8 cellular contexts compared by ENCODE assay signal in the genomic region with DNA sequence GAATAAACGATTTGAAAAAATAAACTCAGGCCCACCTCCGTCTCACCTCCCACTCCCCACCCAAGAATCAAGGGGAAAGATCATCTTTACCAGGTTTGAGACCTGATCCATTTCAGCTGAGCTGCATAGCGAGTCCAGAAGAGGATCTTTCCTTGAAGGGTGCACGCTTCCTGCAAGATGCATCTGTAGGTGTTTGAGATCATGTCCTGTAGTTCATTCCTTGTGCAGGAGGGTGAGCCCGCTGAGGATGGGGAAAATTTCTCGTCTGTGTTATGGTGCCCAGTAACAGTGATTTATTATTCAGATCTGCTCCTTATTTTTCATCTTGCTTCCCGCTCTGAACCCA. TPM values are rescaled to one million over a fixed set of nuclear protein-coding genes. Genes with fewer than 3 reads are reported as not detected.
DNase-seq lines count a peak whose midpoint lies in the region; ATAC-seq and TF ChIP-seq lines count a peak whose summit lies in the region.

No MANE protein-coding gene starts in this region.

- peaks cover 7% of the 10 kb centered on the region for H3K4me1 ChIP-seq in iPS DF 6.9 (ENCODE audit: control insufficient read depth, insufficient read depth, low read length)

- peaks cover 6% of the 10 kb centered on the region for H3K9me3 Mint-ChIP-seq in activated CD4-positive, alpha-beta T cell treated with anti-CD3 and anti-CD28 coated beads, Interleukin-2, amount 10 ng/mL, durations not matched to agents 24 days and 14 days
- H3K9me3 Mint-ChIP-seq in stimulated activated memory B cell treated with anti-CD40 and anti-IgM and Interleukin-4, amounts not matched to agents 10 μg/mL and 1 μg/mL and 100 μg/mL, for 72 hours, result no peaks in the 10 kb centered on the region

- H3K4me3 Mint-ChIP-seq in activated CD4-positive, alpha-beta T cell treated with anti-CD3 and anti-CD28 coated beads, Interleukin-2, amount 10 ng/mL, durations not matched to agents 24 days and 14 days, result peak overlapping the region; percentile 90
- peak overlapping the region; percentile 93 for H3K4me3 Mint-ChIP-seq in stimulated activated memory B cell treated with anti-CD40 and anti-IgM and Interleukin-4, amounts not matched to agents 10 μg/mL and 1 μg/mL and 100 μg/mL, for 72 hours

- intact Hi-C loops in activated CD4-positive, alpha-beta T cell treated with anti-CD3 and anti-CD28 coated beads, Interleukin-2, amount 10 ng/mL, durations not matched to agents 24 days and 14 days (cut with micrococcal nuclease), result loop anchor here (2.0 to 10.0 kb wide), 2 partner anchors 18 to 768 kb away; partner anchors contain the start of gene ATIC

- no peaks in the 10 kb centered on the region for H3K27me3 Mint-ChIP-seq in activated CD4-positive, alpha-beta T cell treated with anti-CD3 and anti-CD28 coated beads, Interleukin-2, amount 10 ng/mL, durations not matched to agents 24 days and 14 days
- H3K27me3 Mint-ChIP-seq in stimulated activated memory B cell treated with anti-CD40 and anti-IgM and Interleukin-4, amounts not matched to agents 10 μg/mL and 1 μg/mL and 100 μg/mL, for 72 hours, result no peaks in the 10 kb centered on the region

- H3K27ac Mint-ChIP-seq in activated CD4-positive, alpha-beta T cell treated with anti-CD3 and anti-CD28 coated beads, Interleukin-2, amount 10 ng/mL, durations not matched to agents 24 days and 14 days, result peak overlapping the region; percentile 78
- peak overlapping the region; percentile 85 for H3K27ac Mint-ChIP-seq in stimulated activated memory B cell treated with anti-CD40 and anti-IgM and Interleukin-4, amounts not matched to agents 10 μg/mL and 1 μg/mL and 100 μg/mL, for 72 hours

- ATAC-seq in stimulated activated memory B cell treated with anti-CD40 and anti-IgM and Interleukin-4, amounts not matched to agents 10 μg/mL and 1 μg/mL and 100 μg/mL, for 72 hours, result no peak

- no CpG with 5 or more reads among the region's 7 CpGs for WGBS in iPS DF 6.9 (ENCODE audit: insufficient coverage, insufficient read length)

- DNase-seq in activated CD4-positive, alpha-beta T cell treated with anti-CD3 and anti-CD28 coated beads, Interleukin-2, amount 10 ng/mL, durations not matched to agents 24 days and 14 days, result peak; percentile 68
- DNase-seq in activated CD4-positive, alpha-beta T cell treated with anti-CD3 and anti-CD28 coated beads for 4 hours, result no peak
- DNase-seq in iPS DF 6.9 (ENCODE audit: low read depth, low spot score), result no peak
- no peak for DNase-seq in KBM-7
- DNase-seq in Kasumi-1 (lab: John Stamatoyannopoulos, UW), result no peak
- no peak for DNase-seq in DMS114 treated with DMSO at 0.1 percent for 48 hours (lab: John Stamatoyannopoulos, UW; ENCODE audit: unreplicated experiment)

- H3K9me3 ChIP-seq in iPS DF 6.9 (ENCODE audit: control insufficient read depth, insufficient read depth, low read length), result no peaks in the 10 kb centered on the region

- peaks cover 56% of the 10 kb centered on the region for H3K4me1 Mint-ChIP-seq in activated CD4-positive, alpha-beta T cell treated with anti-CD3 and anti-CD28 coated beads, Interleukin-2, amount 10 ng/mL, durations not matched to agents 24 days and 14 days
- peaks cover 40% of the 10 kb centered on the region for H3K4me1 Mint-ChIP-seq in stimulated activated memory B cell treated with anti-CD40 and anti-IgM and Interleukin-4, amounts not matched to agents 10 μg/mL and 1 μg/mL and 100 μg/mL, for 72 hours

- no peak for TF ChIP-seq CTCF in WI38 (IDR thresholded peaks at IDR 0.05; ENCODE audit: low read depth, low read length)

- in situ Hi-C loops in KBM-7 (cut with MboI; ENCODE audit: low pct_unique_long_range_greater_than_20kb, low sequenced_read_pairs), result no loop called here

- H3K36me3 ChIP-seq in iPS DF 6.9 (ENCODE audit: control insufficient read depth, insufficient read depth, low read length), result no peaks in the 10 kb centered on the region

- no peaks in the 10 kb centered on the region for H3K27me3 ChIP-seq in iPS DF 6.9 (ENCODE audit: control insufficient read depth, insufficient read depth, low read length)

- H3K36me3 Mint-ChIP-seq in activated CD4-positive, alpha-beta T cell treated with anti-CD3 and anti-CD28 coated beads, Interleukin-2, amount 10 ng/mL, durations not matched to agents 24 days and 14 days (ENCODE audit: low read depth), result peaks cover 13% of the 10 kb centered on the region
- H3K36me3 Mint-ChIP-seq in stimulated activated memory B cell treated with anti-CD40 and anti-IgM and Interleukin-4, amounts not matched to agents 10 μg/mL and 1 μg/mL and 100 μg/mL, for 72 hours, result no peaks in the 10 kb centered on the region

- H3K27ac ChIP-seq in iPS DF 6.9 (ENCODE audit: low read length), result no peak overlapping the region

- H3K4me3 ChIP-seq in WI38 (ENCODE audit: low read depth, low read length) (peak overlapping the region; percentile 76), iPS DF 6.9 (ENCODE audit: low read length) (peak overlapping the region; percentile 84; the same call in 1 of the 2 replicates)

RNA-seq across cellular contexts. Expression of gene TMEM169, which starts 0.6 kb away (rescaled TPM):
- 0.51 and 0.97 TPM in 2 replicates for total RNA-seq in activated CD4-positive, alpha-beta T cell treated with anti-CD3 and anti-CD28 coated beads, Interleukin-2, amount 10 ng/mL, durations not matched to agents 24 days and 14 days

RNA-seq across cellular contexts. Expression of gene PECR, which starts 0.8 kb away (rescaled TPM):
- total RNA-seq in activated CD4-positive, alpha-beta T cell treated with anti-CD3 and anti-CD28 coated beads, Interleukin-2, amount 10 ng/mL, durations not matched to agents 24 days and 14 days, result 13.1 and 15.3 TPM in 2 replicates

RNA-seq across cellular contexts. Expression of gene XRCC5, which starts 26.8 kb away (rescaled TPM):
- 476 and 510 TPM in 2 replicates for total RNA-seq in activated CD4-positive, alpha-beta T cell treated with anti-CD3 and anti-CD28 coated beads, Interleukin-2, amount 10 ng/mL, durations not matched to agents 24 days and 14 days
